In the genomic region with DNA sequence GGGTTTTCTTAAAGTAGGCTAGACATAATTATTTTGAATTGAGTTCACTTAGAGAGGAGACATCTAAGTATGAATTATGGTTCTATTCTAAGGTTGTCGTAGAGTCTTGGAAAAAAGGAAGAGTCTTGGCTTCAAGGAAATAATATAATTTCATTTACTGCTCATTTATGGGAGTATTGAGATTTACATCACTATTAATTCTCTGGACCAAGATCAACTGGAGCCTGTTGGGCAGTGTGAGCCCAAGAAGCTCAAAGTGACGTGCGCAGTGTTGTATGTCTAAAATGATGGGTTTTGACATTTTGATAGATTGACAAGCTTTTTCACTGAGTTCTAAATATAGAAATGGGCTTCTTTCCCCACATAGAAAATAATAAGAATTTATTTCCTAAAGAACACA, we compare ENCODE assay signal across 9 cellular contexts.
"Had no signal": no experiment of that assay in that cellular context is flagged by ENCODE, and none has a peak within 500 bp of the region (broad histone marks: within the 10 kb centered on the region; RNA-seq: fewer than 3 reads in every experiment).

No MANE protein-coding gene starts in this region.

- H3K4me1 Mint-ChIP-seq: GM23338, H9 had no signal

- H3K4me1 ChIP-seq: HAP-1 had no signal

- H3K27ac Mint-ChIP-seq: GM23338, H9, HFFc6 had no signal

- H3K27ac ChIP-seq: GM23248 had no signal

- H3K9me3 ChIP-seq: HAP-1 had no signal

- H3K4me2 ChIP-seq: GM23338 had no signal

- H2AFZ ChIP-seq: GM23338 had no signal

- H3K36me3 ChIP-seq: HAP-1 had no signal

- ATAC-seq: GM23338, HCT116 had no signal

- H3K9ac ChIP-seq: GM23248 had no signal

- DNase-seq: GM23248, GOT3, H7, H9, HCEC 1CT, HFFc6 had no signal

- H3K4me3 ChIP-seq: GM23248, GM23338, HAP-1 had no signal

- H3K4me3 Mint-ChIP-seq: GM23338, H9, HFFc6 had no signal
